Comparison of ENCODE assay signal across 8 cellular contexts in the genomic region with DNA sequence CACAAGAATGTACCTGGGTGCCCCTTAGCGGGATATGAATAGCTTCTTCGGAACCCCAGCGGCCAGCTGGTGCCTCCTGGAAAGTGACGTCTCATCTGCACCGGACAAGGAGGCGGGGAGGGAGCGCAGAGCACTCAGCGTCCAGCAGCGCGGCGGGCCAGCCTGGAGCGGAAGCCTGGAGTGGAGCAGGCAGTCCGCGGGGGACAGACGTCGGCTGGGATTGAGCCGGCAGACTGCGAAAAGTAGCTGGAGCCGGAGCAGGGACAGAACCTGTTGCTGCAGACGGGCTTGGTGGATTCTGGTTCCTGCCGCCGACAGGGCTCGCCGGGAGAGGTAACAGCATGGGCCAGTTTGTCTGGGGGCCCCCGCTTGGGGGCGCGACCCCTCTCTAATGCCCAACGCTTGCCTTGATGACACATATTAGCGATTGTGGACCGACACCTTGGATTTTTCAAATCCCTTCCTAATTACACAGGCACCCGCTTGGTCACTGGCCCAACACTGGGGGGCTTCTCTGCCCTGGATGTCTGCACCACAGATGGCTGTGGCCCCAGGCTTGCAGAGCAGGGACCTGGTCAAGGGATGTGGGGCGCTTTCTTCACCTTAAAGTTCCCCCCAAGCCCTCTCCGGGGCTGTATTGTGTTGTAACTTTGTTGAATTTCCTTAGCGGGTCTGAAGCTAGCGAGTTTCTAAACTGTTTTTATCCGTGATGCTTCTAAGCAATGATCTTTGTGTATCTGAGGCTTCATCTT.
DNase-seq lines count a peak whose midpoint lies in the region; ATAC-seq and TF ChIP-seq lines count a peak whose summit lies in the region.

Gene NPFFR2 (plus strand): TSS at position 133 of the 752 bp plus-strand sequence. CDS start 96,592 bp downstream, outside the sequence.

- no peaks in the 10 kb centered on the region for H3K36me3 ChIP-seq in brain microvascular endothelial cell (replicated peaks)

- in situ Hi-C loops in brain microvascular endothelial cell (cut with HindIII; ENCODE audit: low pct_ligation_motif_present, low sequenced_read_pairs), result no loop called here

- no peaks in the 10 kb centered on the region for H3K9me3 Mint-ChIP-seq in effector memory CD8-positive, alpha-beta T cell

- peaks cover 7% of the 10 kb centered on the region for H3K27me3 ChIP-seq in brain microvascular endothelial cell (replicated peaks)

- no peaks in the 10 kb centered on the region for H3K4me1 Mint-ChIP-seq in effector memory CD8-positive, alpha-beta T cell (ENCODE audit: low read depth in 2 of 2)

- H3K27me3 Mint-ChIP-seq in effector memory CD8-positive, alpha-beta T cell, result peaks cover 0 to 17% of the 10 kb centered on the region in 2 donors

- no peak within 1 kb of the TSS for H3K27ac Mint-ChIP-seq in effector memory CD8-positive, alpha-beta T cell

- no peaks in the 10 kb centered on the region for H3K36me3 Mint-ChIP-seq in effector memory CD8-positive, alpha-beta T cell (ENCODE audit: insufficient read depth)

- H3K4me3 ChIP-seq in brain microvascular endothelial cell (ENCODE audit: low read depth, low read length) (peak within 1 kb of the TSS; percentile 53), skeletal muscle cell (ENCODE audit: low read depth, low read length) (peak within 1 kb of the TSS; percentile 34), foreskin fibroblast (ENCODE audit: low read depth in 1 of 2, low read length in 2 of 2) (no peak within 1 kb of the TSS)

- H3K4me3 Mint-ChIP-seq in effector memory CD8-positive, alpha-beta T cell, result no peak within 1 kb of the TSS

- H3K27ac ChIP-seq in brain microvascular endothelial cell, result no peak within 1 kb of the TSS

- TF ChIP-seq CTCF in brain microvascular endothelial cell (IDR thresholded peaks at IDR 0.05; ENCODE audit: low read depth, low read length, missing control alignments) (no peak), foreskin fibroblast (IDR thresholded peaks at IDR 0.05; ENCODE audit: low read depth, low read length) (no peak)

- ATAC-seq in HG02840 (IDR thresholded peaks at IDR 0.05; ENCODE audit: low FRiP score, unreplicated experiment) (no peak), GM18870 (IDR thresholded peaks at IDR 0.05; ENCODE audit: unreplicated experiment) (no peak)
- ATAC-seq in effector memory CD8-positive, alpha-beta T cell (replicated peaks), result no peak

- peak; percentile 37 for DNase-seq in HCEC 1CT
- DNase-seq in brain microvascular endothelial cell, result peak; percentile 4
- DNase-seq in iris pigment epithelial cell (ENCODE audit: low read depth), result peak; percentile 9
- DNase-seq in skeletal muscle cell (ENCODE audit: low read depth), result peak; percentile 4
- no peak for DNase-seq in foreskin fibroblast
- DNase-seq in effector memory CD8-positive, alpha-beta T cell, result no peak

Comparison
In these comparisons a context has a peak if more than half of its experiments do, and no peak if none do; other contexts are left out.
1. DNase-seq: peak in HCEC 1CT (single experiment), brain microvascular endothelial cell (single experiment), iris pigment epithelial cell (single experiment) and skeletal muscle cell (single experiment); none in foreskin fibroblast (0 of 2) and effector memory CD8-positive, alpha-beta T cell (0 of 3).
2. H3K4me3 ChIP-seq: peak in brain microvascular endothelial cell (single experiment) and skeletal muscle cell (single experiment); none in foreskin fibroblast (0 of 2).